Comparison of ENCODE assay signal across 8 cellular contexts in the genomic region with DNA sequence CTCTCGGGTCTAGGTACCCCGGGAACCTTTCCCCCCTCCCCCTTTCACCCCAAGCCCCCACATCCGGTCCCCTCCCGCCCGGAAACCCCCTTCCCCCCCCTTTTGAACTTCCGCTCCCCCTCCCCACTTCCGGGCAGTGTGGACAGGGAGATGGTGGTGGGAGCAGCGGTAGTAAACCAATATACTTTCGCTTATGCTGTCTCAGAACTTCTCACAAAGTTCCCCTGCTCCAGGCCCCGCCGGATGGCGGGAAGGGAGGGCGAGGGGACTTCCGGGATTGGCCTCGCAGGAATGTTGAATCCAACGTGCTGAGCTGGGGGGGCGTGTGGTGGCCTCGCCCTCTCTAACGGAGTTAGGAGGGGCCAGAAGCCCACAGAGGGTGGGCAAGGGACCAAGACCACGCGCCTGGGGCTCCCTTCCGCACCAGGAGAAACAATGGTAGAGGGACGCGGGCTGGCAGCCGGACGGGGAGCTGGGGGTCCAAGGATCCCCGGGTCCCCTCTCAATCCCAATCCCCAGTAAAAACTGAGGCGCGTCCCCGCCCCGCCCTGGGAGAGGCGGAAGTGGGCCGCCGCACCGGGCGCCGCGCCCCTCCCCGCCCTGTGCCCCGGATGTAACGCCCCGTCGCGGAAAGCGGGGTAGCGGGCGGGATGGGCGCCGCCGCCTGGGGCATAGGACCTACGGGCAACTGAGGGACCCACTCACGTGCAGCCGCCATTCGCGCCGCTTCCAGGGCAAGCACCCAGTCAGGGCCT. TPM values are rescaled to one million over a fixed set of nuclear protein-coding genes. Genes with fewer than 3 reads are reported as not detected.
DNase-seq lines count a peak whose midpoint lies in the region; ATAC-seq and TF ChIP-seq lines count a peak whose summit lies in the region.

No MANE protein-coding gene starts in this region.

- DNase-seq in EH (ENCODE audit: low read depth) = peak; percentile 70
- peak; percentile 77 for DNase-seq in activated naive CD8-positive, alpha-beta T cell treated with anti-CD3 and anti-CD28 coated beads for 36 hours
- peak; percentile 81 for DNase-seq in Right ventricle myocardium superior
- peak; percentile 33 for DNase-seq in prostate gland (ENCODE audit: low spot score)
- DNase-seq in GOT3 (lab: John Stamatoyannopoulos, UW) = no peak

- H3K27me3 ChIP-seq in prostate gland (replicated peaks; ENCODE audit: insufficient read depth) = no peaks in the 10 kb centered on the region

- H3K9me3 ChIP-seq in prostate gland = no peaks in the 10 kb centered on the region

- ATAC-seq in HG03196 (IDR thresholded peaks at IDR 0.05; ENCODE audit: unreplicated experiment) = peak; percentile 11
- peak; percentile 9 for ATAC-seq in SK-N-SH treated with all-trans-retinoic acid at 6 μM for 48 hours
- peak; percentile 39 for ATAC-seq in Right ventricle myocardium superior (ENCODE audit: poor library complexity)
- no peak for ATAC-seq in HG03095 (IDR thresholded peaks at IDR 0.05; ENCODE audit: unreplicated experiment)

- intact Hi-C loops in Right ventricle myocardium superior (cut with DNase I) (no loop called here), prostate gland (cut with DNase I) (loop anchor here (1.0 to 5.0 kb wide), 3 partner anchors 19 to 50 kb away; partner anchors contain the start of genes CAMTA2, INCA1, KIF1C and SPAG7)

- H3K4me3 Mint-ChIP-seq in activated naive CD8-positive, alpha-beta T cell treated with anti-CD3 and anti-CD28 coated beads for 36 hours = peak overlapping the region; percentile 94

- H3K27me3 Mint-ChIP-seq in activated naive CD8-positive, alpha-beta T cell treated with anti-CD3 and anti-CD28 coated beads for 36 hours = peaks cover 20% of the 10 kb centered on the region

- H3K4me1 ChIP-seq in prostate gland (replicated peaks) = peaks cover 15% of the 10 kb centered on the region

- peak overlapping the region; percentile 94 to 100 for H3K4me3 ChIP-seq in prostate gland

- TF ChIP-seq CTCF in prostate gland (IDR thresholded peaks at IDR 0.05) = peak in 1 of 4 experiments; percentile 3

- peaks cover 49% of the 10 kb centered on the region for H3K36me3 Mint-ChIP-seq in activated naive CD8-positive, alpha-beta T cell treated with anti-CD3 and anti-CD28 coated beads for 36 hours

- peaks cover 50% of the 10 kb centered on the region for H3K4me1 Mint-ChIP-seq in activated naive CD8-positive, alpha-beta T cell treated with anti-CD3 and anti-CD28 coated beads for 36 hours

- peaks cover 0 to 1% of the 10 kb centered on the region in 2 donors for H3K36me3 ChIP-seq in prostate gland

- under 1% methylated on average over 36 of the region's 56 CpGs for WGBS in prostate gland

- H3K27ac Mint-ChIP-seq in activated naive CD8-positive, alpha-beta T cell treated with anti-CD3 and anti-CD28 coated beads for 36 hours = peak overlapping the region; percentile 99

- H3K9me3 Mint-ChIP-seq in activated naive CD8-positive, alpha-beta T cell treated with anti-CD3 and anti-CD28 coated beads for 36 hours = no peaks in the 10 kb centered on the region

- H3K27ac ChIP-seq in prostate gland = peak overlapping the region; percentile 88 to 96

- TF ChIP-seq POLR2A in prostate gland (IDR thresholded peaks at IDR 0.05) = no peak

TF ChIP-seq in SK-N-SH treated with all-trans-retinoic acid at 6 μM for 48 hours, 23 proteins besides CTCF, POLR2A, EP300 and RAD21:
- TF ChIP-seq ZNF8 (CRISPR knock-in tag; IDR thresholded peaks at IDR 0.05) (no peak), TOX (CRISPR knock-in tag; IDR thresholded peaks at IDR 0.05; ENCODE audit: borderline replicate concordance) (no peak), ZC3H10 (CRISPR knock-in tag; IDR thresholded peaks at IDR 0.05) (no peak), ZNF70 (CRISPR knock-in tag; IDR thresholded peaks at IDR 0.05) (no peak), PATZ1 (CRISPR knock-in tag; IDR thresholded peaks at IDR 0.05; ENCODE audit: borderline replicate concordance) (0 out of 2 replicates have a peak, but pooled peaks have one; percentile 11)
- TF ChIP-seq, protein P1, sequence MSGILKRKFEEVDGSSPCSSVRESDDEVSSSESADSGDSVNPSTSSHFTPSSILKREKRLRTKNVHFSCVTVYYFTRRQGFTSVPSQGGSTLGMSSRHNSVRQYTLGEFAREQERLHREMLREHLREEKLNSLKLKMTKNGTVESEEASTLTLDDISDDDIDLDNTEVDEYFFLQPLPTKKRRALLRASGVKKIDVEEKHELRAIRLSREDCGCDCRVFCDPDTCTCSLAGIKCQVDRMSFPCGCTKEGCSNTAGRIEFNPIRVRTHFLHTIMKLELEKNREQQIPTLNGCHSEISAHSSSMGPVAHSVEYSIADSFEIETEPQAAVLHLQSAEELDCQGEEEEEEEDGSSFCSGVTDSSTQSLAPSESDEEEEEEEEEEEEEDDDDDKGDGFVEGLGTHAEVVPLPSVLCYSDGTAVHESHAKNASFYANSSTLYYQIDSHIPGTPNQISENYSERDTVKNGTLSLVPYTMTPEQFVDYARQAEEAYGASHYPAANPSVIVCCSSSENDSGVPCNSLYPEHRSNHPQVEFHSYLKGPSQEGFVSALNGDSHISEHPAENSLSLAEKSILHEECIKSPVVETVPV (CRISPR knock-in tag; IDR thresholded peaks at IDR 0.05) = 0 out of 2 replicates have a peak, but pooled peaks have one; percentile 33

RNA-seq across cellular contexts. Expression of gene PFN1, which starts 0.7 kb away (rescaled TPM):
- 1,000 to 10,000 TPM; 1,791 to 1,802 TPM for total RNA-seq in activated naive CD8-positive, alpha-beta T cell treated with anti-CD3 and anti-CD28 coated beads for 36 hours
- total RNA-seq in Right ventricle myocardium superior (179 TPM), prostate gland (1,000 to 10,000 TPM in 1 of 2 donors, 100 to 1,000 TPM in 1; 646 to 1,039 TPM)

RNA-seq across cellular contexts. Expression of gene ENO3, which starts 3.3 kb away (rescaled TPM):
- total RNA-seq in activated naive CD8-positive, alpha-beta T cell treated with anti-CD3 and anti-CD28 coated beads for 36 hours = 10 to 100 TPM; 27.8 to 30.7 TPM
- total RNA-seq in Right ventricle myocardium superior (534 TPM), prostate gland (10 to 100 TPM in 1 of 2 donors, 1 to 10 TPM in 1; 9.7 to 10.2 TPM)

RNA-seq across cellular contexts. Expression of gene RNF167, which starts 7.5 kb away (rescaled TPM):
- total RNA-seq in activated naive CD8-positive, alpha-beta T cell treated with anti-CD3 and anti-CD28 coated beads for 36 hours = 100 to 1,000 TPM; 165 to 166 TPM
- 85.8 TPM for total RNA-seq in Right ventricle myocardium superior
- total RNA-seq in prostate gland = 100 to 1,000 TPM in 1 of 2 donors, 10 to 100 TPM in 1; 78.7 to 138 TPM

RNA-seq across cellular contexts. Expression of gene SLC25A11, which starts 7.7 kb away (rescaled TPM):
- 10 to 100 TPM; 80.9 to 89.3 TPM for total RNA-seq in activated naive CD8-positive, alpha-beta T cell treated with anti-CD3 and anti-CD28 coated beads for 36 hours
- total RNA-seq in Right ventricle myocardium superior (208 TPM), prostate gland (10 to 100 TPM; 40.5 to 68.0 TPM)

RNA-seq across cellular contexts. Expression of gene GP1BA, which starts 15.5 kb away (rescaled TPM):
- not detected for total RNA-seq in activated naive CD8-positive, alpha-beta T cell treated with anti-CD3 and anti-CD28 coated beads for 36 hours
- total RNA-seq in Right ventricle myocardium superior = not detected
- not detected for total RNA-seq in prostate gland

Comparison
In these comparisons a context has a peak if more than half of its experiments do, and no peak if none do; other contexts are left out.
1. RNA of gene ENO3, which starts 3.3 kb away (total RNA-seq): 534 TPM in Right ventricle myocardium superior (single experiment); 27.8 to 30.7 TPM in activated naive CD8-positive, alpha-beta T cell treated with anti-CD3 and anti-CD28 coated beads for 36 hours and 9.7 to 10.2 TPM in prostate gland; every median in the first group is over 10 times any median in the second.